25 cellular contexts compared by ENCODE assay signal in genomic region chr1:240021709-240022108, GRCh38.
"Had no signal": no experiment of that assay in that cellular context is flagged by ENCODE, and none has a peak within 500 bp of the region (broad histone marks: within the 10 kb centered on the region; RNA-seq: fewer than 3 reads in every experiment).

No MANE protein-coding gene starts in this region.

- H3K27ac Mint-ChIP-seq: mesothelial cell of epicardium; natural killer cell; nephron progenitor cell; progenitor cell of endocrine pancreas; stimulated activated memory B cell treated with anti-CD40 and anti-IgM and Interleukin-4, amounts not matched to agents 10 μg/mL and 1 μg/mL and 100 μg/mL, for 72 hours had no signal

- H3K4me3 ChIP-seq: left ventricle myocardium inferior, lung, ovary, right atrium auricular region, right lobe of liver, smooth muscle cell, stomach, testis, thyroid gland, transverse colon, upper lobe of left lung, vagina had no signal

- H3K36me3 Mint-ChIP-seq: mesothelial cell of epicardium; naive B cell; stimulated activated memory B cell treated with anti-CD40 and anti-IgM and Interleukin-4, amounts not matched to agents 10 μg/mL and 1 μg/mL and 100 μg/mL, for 72 hours had no signal

- H3K4me1 Mint-ChIP-seq: mesothelial cell of epicardium; naive B cell; natural killer cell; nephron progenitor cell; stimulated activated memory B cell treated with anti-CD40 and anti-IgM and Interleukin-4, amounts not matched to agents 10 μg/mL and 1 μg/mL and 100 μg/mL, for 72 hours had no signal

- H3K4me3 Mint-ChIP-seq: mesothelial cell of epicardium; naive B cell; natural killer cell; nephron progenitor cell; stimulated activated memory B cell treated with anti-CD40 and anti-IgM and Interleukin-4, amounts not matched to agents 10 μg/mL and 1 μg/mL and 100 μg/mL, for 72 hours had no signal

- H3K36me3 ChIP-seq: left ventricle myocardium inferior, ovary, right atrium auricular region, right lobe of liver, stomach, thyroid gland, upper lobe of left lung, vagina had no signal

- ATAC-seq: natural killer cell; right lobe of liver; stimulated activated memory B cell treated with anti-CD40 and anti-IgM and Interleukin-4, amounts not matched to agents 10 μg/mL and 1 μg/mL and 100 μg/mL, for 72 hours had no signal

- H3K27me3 ChIP-seq: ovary, right atrium auricular region, right lobe of liver, stomach, testis, thyroid gland, transverse colon, upper lobe of left lung, vagina had no signal

- H3K27ac ChIP-seq: left ventricle myocardium inferior, ovary, right atrium auricular region, right lobe of liver, stomach, testis, thyroid gland, transverse colon, upper lobe of left lung, vagina had no signal

- H3K27me3 Mint-ChIP-seq: stimulated activated memory B cell treated with anti-CD40 and anti-IgM and Interleukin-4, amounts not matched to agents 10 μg/mL and 1 μg/mL and 100 μg/mL, for 72 hours had no signal

- H3K4me2 ChIP-seq: smooth muscle cell had no signal

- DNase-seq: islet precursor cell; left ventricle myocardium inferior; mesendoderm; naive B cell; natural killer cell; nephron progenitor cell; ovary; right lobe of liver; stimulated activated CD4-positive, alpha-beta T cell treated with anti-CD3 and anti-CD28 coated beads, Interleukin-1b, Interleukin-23, amount 100 ng/mL, for 48 hours; stimulated activated CD4-positive, alpha-beta T cell treated with anti-CD3 and anti-CD28 coated beads, Interleukin-2, amount 100 ng/mL, for 48 hours; stimulated activated CD4-positive, alpha-beta T cell treated with anti-CD3 and anti-CD28 coated beads, Interleukin-4, amount 100 ng/mL, for 4 hours; stimulated activated CD8-positive, alpha-beta memory T cell treated with anti-CD3 and anti-CD28 coated beads, Interleukin-4, amount 100 ng/mL, for 48 hours; stimulated activated naive CD4-positive, alpha-beta T cell treated with Interleukin-2 at 50 U/mL for 16 hours; stomach; testis; thyroid gland; transverse colon; upper lobe of left lung had no signal

- H3K9me3 ChIP-seq: ovary, right lobe of liver, testis, thyroid gland, vagina had no signal

- H3K4me1 ChIP-seq: left ventricle myocardium inferior, right atrium auricular region, right lobe of liver, stomach, testis, thyroid gland, transverse colon, upper lobe of left lung, vagina had no signal
